In genomic region chr5:134091626-134092121, GRCh38 we compare ENCODE assay signal across 1 cellular context.
TF ChIP-seq lines count a peak whose summit lies in the region.

No MANE protein-coding gene starts in this region.

TF ChIP-seq in HepG2, 621 proteins besides CTCF, POLR2A, EP300 and RAD21 (continued from another document and continues in another):
- TF ChIP-seq, protein P1, sequence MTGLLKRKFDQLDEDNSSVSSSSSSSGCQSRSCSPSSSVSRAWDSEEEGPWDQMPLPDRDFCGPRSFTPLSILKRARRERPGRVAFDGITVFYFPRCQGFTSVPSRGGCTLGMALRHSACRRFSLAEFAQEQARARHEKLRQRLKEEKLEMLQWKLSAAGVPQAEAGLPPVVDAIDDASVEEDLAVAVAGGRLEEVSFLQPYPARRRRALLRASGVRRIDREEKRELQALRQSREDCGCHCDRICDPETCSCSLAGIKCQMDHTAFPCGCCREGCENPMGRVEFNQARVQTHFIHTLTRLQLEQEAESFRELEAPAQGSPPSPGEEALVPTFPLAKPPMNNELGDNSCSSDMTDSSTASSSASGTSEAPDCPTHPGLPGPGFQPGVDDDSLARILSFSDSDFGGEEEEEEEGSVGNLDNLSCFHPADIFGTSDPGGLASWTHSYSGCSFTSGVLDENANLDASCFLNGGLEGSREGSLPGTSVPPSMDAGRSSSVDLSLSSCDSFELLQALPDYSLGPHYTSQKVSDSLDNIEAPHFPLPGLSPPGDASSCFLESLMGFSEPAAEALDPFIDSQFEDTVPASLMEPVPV (CRISPR knock-in tag; IDR thresholded peaks at IDR 0.05), result no peak
- TF ChIP-seq MLXIP (CRISPR knock-in tag; IDR thresholded peaks at IDR 0.05; ENCODE audit: borderline replicate concordance) (no peak), ARID5B (CRISPR knock-in tag; IDR thresholded peaks at IDR 0.05) (peak; percentile 51; the same call in 1 of the 2 replicates), ADNP (CRISPR knock-in tag; IDR thresholded peaks at IDR 0.05) (no peak), YEATS2 (CRISPR knock-in tag; IDR thresholded peaks at IDR 0.05; ENCODE audit: borderline replicate concordance) (no peak), KLF6 (CRISPR knock-in tag; IDR thresholded peaks at IDR 0.05) (no peak), BORCS8-MEF2B (CRISPR knock-in tag; IDR thresholded peaks at IDR 0.05) (0 out of 2 replicates have a peak, but pooled peaks have one; percentile 41), RFX1 (IDR thresholded peaks at IDR 0.05) (no peak), CREB1 (IDR thresholded peaks at IDR 0.05) (no peak), CREB1 (CRISPR knock-in tag; IDR thresholded peaks at IDR 0.05) (peak; percentile 40; the same call in 1 of the 2 replicates), ZNF772 (CRISPR knock-in tag; IDR thresholded peaks at IDR 0.05) (peak; percentile 52; the same call in 1 of the 2 replicates), KLF12 (CRISPR knock-in tag; IDR thresholded peaks at IDR 0.05; ENCODE audit: borderline replicate concordance) (no peak), ZNF747 (CRISPR knock-in tag; IDR thresholded peaks at IDR 0.05; ENCODE audit: borderline replicate concordance) (no peak), HDAC1 (CRISPR knock-in tag; IDR thresholded peaks at IDR 0.05) (peak; percentile 29; the same call in 1 of the 2 replicates), ATF4 (CRISPR knock-in tag; IDR thresholded peaks at IDR 0.05) (0 out of 4 replicates have a peak, but pooled peaks of 1 of the 2 experiments have one; percentile 17), TIGD3 (CRISPR knock-in tag; IDR thresholded peaks at IDR 0.05; ENCODE audit: borderline replicate concordance) (no peak), ZNF580 (CRISPR knock-in tag; IDR thresholded peaks at IDR 0.05; ENCODE audit: borderline replicate concordance, low read depth) (0 out of 2 replicates have a peak, but pooled peaks have one; percentile 36), JUND (CRISPR knock-in tag; IDR thresholded peaks at IDR 0.05) (peak; percentile 36; the same call in 1 of the 2 replicates), ZNF382 (CRISPR knock-in tag; IDR thresholded peaks at IDR 0.05; ENCODE audit: borderline replicate concordance) (no peak), ZSCAN25 (CRISPR knock-in tag; IDR thresholded peaks at IDR 0.05) (no peak), SAP130 (CRISPR knock-in tag; IDR thresholded peaks at IDR 0.05; ENCODE audit: low read depth) (peak; percentile 92), ZNF773 (CRISPR knock-in tag; IDR thresholded peaks at IDR 0.05; ENCODE audit: borderline replicate concordance) (no peak), HNRNPL (IDR thresholded peaks at IDR 0.05; ENCODE audit: low read depth, low read length) (no peak), ZNF34 (CRISPR knock-in tag; IDR thresholded peaks at IDR 0.05; ENCODE audit: borderline replicate concordance) (no peak), ZNF616 (CRISPR knock-in tag; IDR thresholded peaks at IDR 0.05; ENCODE audit: low read depth) (no peak), ZBTB25 (CRISPR knock-in tag; IDR thresholded peaks at IDR 0.05) (no peak), ZNF264 (CRISPR knock-in tag; IDR thresholded peaks at IDR 0.05) (no peak), ERF (CRISPR knock-in tag; IDR thresholded peaks at IDR 0.05) (peak; percentile 37; the same call in 1 of the 2 replicates), SMARCE1 (IDR thresholded peaks at IDR 0.05; ENCODE audit: borderline replicate concordance) (no peak), BRF2 (CRISPR knock-in tag; IDR thresholded peaks at IDR 0.05) (no peak), NFATC3 (CRISPR knock-in tag; IDR thresholded peaks at IDR 0.05) (no peak), TOPORS (CRISPR knock-in tag; IDR thresholded peaks at IDR 0.05) (no peak), FOSL2 (CRISPR knock-in tag; IDR thresholded peaks at IDR 0.05) (peak; percentile 56), PHF5A (CRISPR knock-in tag; IDR thresholded peaks at IDR 0.05; ENCODE audit: low read depth, unreplicated experiment) (no peak), ZNF207 (IDR thresholded peaks at IDR 0.05; ENCODE audit: borderline replicate concordance) (no peak), NR3C1 (CRISPR knock-in tag; IDR thresholded peaks at IDR 0.05) (no peak), RFX5 (IDR thresholded peaks at IDR 0.05; ENCODE audit: low read depth, low read length) (no peak), MIER2 (CRISPR knock-in tag; IDR thresholded peaks at IDR 0.05) (no peak), BCL6 (CRISPR knock-in tag; IDR thresholded peaks at IDR 0.05) (peak; percentile 96)
- TF ChIP-seq, protein P2, sequence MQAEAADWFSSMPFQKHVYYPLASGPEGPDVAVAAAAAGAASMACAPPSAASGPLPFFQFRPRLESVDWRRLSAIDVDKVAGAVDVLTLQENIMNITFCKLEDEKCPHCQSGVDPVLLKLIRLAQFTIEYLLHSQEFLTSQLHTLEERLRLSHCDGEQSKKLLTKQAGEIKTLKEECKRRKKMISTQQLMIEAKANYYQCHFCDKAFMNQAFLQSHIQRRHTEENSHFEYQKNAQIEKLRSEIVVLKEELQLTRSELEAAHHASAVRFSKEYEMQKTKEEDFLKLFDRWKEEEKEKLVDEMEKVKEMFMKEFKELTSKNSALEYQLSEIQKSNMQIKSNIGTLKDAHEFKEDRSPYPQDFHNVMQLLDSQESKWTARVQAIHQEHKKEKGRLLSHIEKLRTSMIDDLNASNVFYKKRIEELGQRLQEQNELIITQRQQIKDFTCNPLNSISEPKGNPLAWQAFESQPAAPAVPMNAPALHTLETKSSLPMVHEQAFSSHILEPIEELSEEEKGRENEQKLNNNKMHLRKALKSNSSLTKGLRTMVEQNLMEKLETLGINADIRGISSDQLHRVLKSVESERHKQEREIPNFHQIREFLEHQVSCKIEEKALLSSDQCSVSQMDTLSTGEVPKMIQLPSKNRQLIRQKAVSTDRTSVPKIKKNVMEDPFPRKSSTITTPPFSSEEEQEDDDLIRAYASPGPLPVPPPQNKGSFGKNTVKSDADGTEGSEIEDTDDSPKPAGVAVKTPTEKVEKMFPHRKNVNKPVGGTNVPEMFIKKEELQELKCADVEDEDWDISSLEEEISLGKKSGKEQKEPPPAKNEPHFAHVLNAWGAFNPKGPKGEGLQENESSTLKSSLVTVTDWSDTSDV (CRISPR knock-in tag; IDR thresholded peaks at IDR 0.05), result no peak
- TF ChIP-seq, protein P3, sequence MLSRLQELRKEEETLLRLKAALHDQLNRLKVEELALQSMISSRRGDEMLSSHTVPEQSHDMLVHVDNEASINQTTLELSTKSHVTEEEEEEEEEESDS (CRISPR knock-in tag; IDR thresholded peaks at IDR 0.05; ENCODE audit: borderline replicate concordance), result no peak
- TF ChIP-seq, protein P4, sequence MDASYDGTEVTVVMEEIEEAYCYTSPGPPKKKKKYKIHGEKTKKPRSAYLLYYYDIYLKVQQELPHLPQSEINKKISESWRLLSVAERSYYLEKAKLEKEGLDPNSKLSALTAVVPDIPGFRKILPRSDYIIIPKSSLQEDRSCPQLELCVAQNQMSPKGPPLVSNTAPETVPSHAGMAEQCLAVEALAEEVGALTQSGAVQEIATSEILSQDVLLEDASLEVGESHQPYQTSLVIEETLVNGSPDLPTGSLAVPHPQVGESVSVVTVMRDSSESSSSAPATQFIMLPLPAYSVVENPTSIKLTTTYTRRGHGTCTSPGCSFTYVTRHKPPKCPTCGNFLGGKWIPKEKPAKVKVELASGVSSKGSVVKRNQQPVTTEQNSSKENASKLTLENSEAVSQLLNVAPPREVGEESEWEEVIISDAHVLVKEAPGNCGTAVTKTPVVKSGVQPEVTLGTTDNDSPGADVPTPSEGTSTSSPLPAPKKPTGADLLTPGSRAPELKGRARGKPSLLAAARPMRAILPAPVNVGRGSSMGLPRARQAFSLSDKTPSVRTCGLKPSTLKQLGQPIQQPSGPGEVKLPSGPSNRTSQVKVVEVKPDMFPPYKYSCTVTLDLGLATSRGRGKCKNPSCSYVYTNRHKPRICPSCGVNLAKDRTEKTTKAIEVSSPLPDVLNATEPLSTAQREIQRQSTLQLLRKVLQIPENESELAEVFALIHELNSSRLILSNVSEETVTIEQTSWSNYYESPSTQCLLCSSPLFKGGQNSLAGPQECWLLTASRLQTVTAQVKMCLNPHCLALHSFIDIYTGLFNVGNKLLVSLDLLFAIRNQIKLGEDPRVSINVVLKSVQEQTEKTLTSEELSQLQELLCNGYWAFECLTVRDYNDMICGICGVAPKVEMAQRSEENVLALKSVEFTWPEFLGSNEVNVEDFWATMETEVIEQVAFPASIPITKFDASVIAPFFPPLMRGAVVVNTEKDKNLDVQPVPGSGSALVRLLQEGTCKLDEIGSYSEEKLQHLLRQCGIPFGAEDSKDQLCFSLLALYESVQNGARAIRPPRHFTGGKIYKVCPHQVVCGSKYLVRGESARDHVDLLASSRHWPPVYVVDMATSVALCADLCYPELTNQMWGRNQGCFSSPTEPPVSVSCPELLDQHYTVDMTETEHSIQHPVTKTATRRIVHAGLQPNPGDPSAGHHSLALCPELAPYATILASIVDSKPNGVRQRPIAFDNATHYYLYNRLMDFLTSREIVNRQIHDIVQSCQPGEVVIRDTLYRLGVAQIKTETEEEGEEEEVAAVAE (CRISPR knock-in tag; IDR thresholded peaks at IDR 0.05; ENCODE audit: borderline replicate concordance), result no peak
